ENCODE assay signal across 11 cellular contexts in genomic region chr7:42232275-42232674, GRCh38. TPM values are rescaled to one million over a fixed set of nuclear protein-coding genes. Genes with fewer than 3 reads are reported as not detected.
DNase-seq lines count a peak whose midpoint lies in the region; ATAC-seq, FAIRE-seq and TF ChIP-seq lines count a peak whose summit lies in the region.
"Had no signal": no experiment of that assay in that cellular context is flagged by ENCODE, and none has a peak within 500 bp of the region (broad histone marks: within the 10 kb centered on the region; RNA-seq: fewer than 3 reads in every experiment).

No MANE protein-coding gene starts in this region.

- H3K27me3 ChIP-seq in HUES6 (ENCODE audit: control insufficient read depth, insufficient read depth, low read length) = peaks cover 9% of the 10 kb centered on the region

- peaks cover 75% of the 10 kb centered on the region for H3K4me1 ChIP-seq in HUES6 (ENCODE audit: control insufficient read depth, insufficient read depth, low read length)

- peak overlapping the region; percentile 76 to 98 (median 91) for H3K27ac Mint-ChIP-seq in brain
- H3K27ac Mint-ChIP-seq in effector memory CD8-positive, alpha-beta T cell = no peak overlapping the region
- H3K27ac Mint-ChIP-seq: activated naive CD4-positive, alpha-beta T cell treated with anti-CD3 and anti-CD28 coated beads, Interleukin-2, amount 50 U/mL, for 24 hours had no signal

- H3K4me1 Mint-ChIP-seq in brain = peaks cover 84% of the 10 kb centered on the region
- H3K4me1 Mint-ChIP-seq in effector memory CD8-positive, alpha-beta T cell (ENCODE audit: low read depth in 2 of 2) = peaks cover 3 to 4% of the 10 kb centered on the region in 2 donors

- peaks cover 17% of the 10 kb centered on the region for H3K27me3 Mint-ChIP-seq in brain
- peaks cover 26 to 38% of the 10 kb centered on the region in 2 donors for H3K27me3 Mint-ChIP-seq in effector memory CD8-positive, alpha-beta T cell

- H3K4me3 Mint-ChIP-seq in brain = peak overlapping the region; percentile 93 to 100 (median 95)
- no peak overlapping the region for H3K4me3 Mint-ChIP-seq in effector memory CD8-positive, alpha-beta T cell
- H3K4me3 Mint-ChIP-seq: activated naive CD4-positive, alpha-beta T cell treated with anti-CD3 and anti-CD28 coated beads, Interleukin-2, amount 50 U/mL, for 24 hours had no signal

- DNase-seq in kidney glomerular epithelial cell (lab: John Stamatoyannopoulos, UW) (peak; percentile 28), urothelium cell line (ENCODE audit: low spot score) (peak; percentile 40), GF-D8 (lab: John Stamatoyannopoulos, UW) (no peak)
- no peak for DNase-seq in effector memory CD8-positive, alpha-beta T cell
- DNase-seq: left cardiac atrium, right lobe of liver had no signal

- no peak overlapping the region for H3K9ac ChIP-seq in HUES6 (ENCODE audit: low read length)

- no peak for ATAC-seq in effector memory CD8-positive, alpha-beta T cell (replicated peaks)
- no peak for ATAC-seq in HG03521 (IDR thresholded peaks at IDR 0.05; ENCODE audit: unreplicated experiment)
- ATAC-seq: left cardiac atrium, right lobe of liver, Right ventricle myocardium inferior had no signal

- H3K36me3 ChIP-seq in HUES6 (ENCODE audit: control insufficient read depth, insufficient read depth, low read length) = no peaks in the 10 kb centered on the region
- H3K36me3 ChIP-seq: right lobe of liver had no signal

- no peaks in the 10 kb centered on the region for H3K9me3 ChIP-seq in HUES6 (ENCODE audit: control insufficient read depth, insufficient read depth, low read depth, low read length)
- H3K9me3 ChIP-seq: right lobe of liver had no signal

- no peaks in the 10 kb centered on the region for H3K9me3 Mint-ChIP-seq in brain
- no peaks in the 10 kb centered on the region for H3K9me3 Mint-ChIP-seq in effector memory CD8-positive, alpha-beta T cell
- H3K9me3 Mint-ChIP-seq: activated naive CD4-positive, alpha-beta T cell treated with anti-CD3 and anti-CD28 coated beads, Interleukin-2, amount 50 U/mL, for 24 hours had no signal

- no peaks in the 10 kb centered on the region for H3K36me3 Mint-ChIP-seq in brain
- no peaks in the 10 kb centered on the region for H3K36me3 Mint-ChIP-seq in effector memory CD8-positive, alpha-beta T cell (ENCODE audit: insufficient read depth)
- H3K36me3 Mint-ChIP-seq: activated naive CD4-positive, alpha-beta T cell treated with anti-CD3 and anti-CD28 coated beads, Interleukin-2, amount 50 U/mL, for 24 hours had no signal

- 0 out of 2 replicates have a peak overlapping the region, but pooled peaks have one; percentile 13 for H3K4me3 ChIP-seq in HUES6 (ENCODE audit: low read depth, low read length)
- H3K4me3 ChIP-seq: right lobe of liver had no signal

- no peak for TF ChIP-seq CTCF in brain (conservative IDR thresholded peaks at IDR 0.05)

- no peak for FAIRE-seq in urothelium cell line (lab: Jason Lieb, UNC)

- no peak overlapping the region for H3K27ac ChIP-seq in HUES6 (ENCODE audit: low read depth, low read length)
- H3K27ac ChIP-seq: right lobe of liver had no signal

RNA-seq across cellular contexts. Expression of gene GLI3, which starts 4.7 kb away (rescaled TPM):
- 1.2 TPM for polyA plus RNA-seq in brain (ENCODE audit: insufficient read depth, low read depth, low replicate concordance)

Comparison
In these comparisons a context has a peak if more than half of its experiments do, and no peak if none do; other contexts are left out.
1. H3K27ac Mint-ChIP-seq: peak in brain (5 of 5); none in effector memory CD8-positive, alpha-beta T cell (0 of 2).
2. H3K4me3 Mint-ChIP-seq: peak in brain (5 of 5); none in effector memory CD8-positive, alpha-beta T cell (0 of 2).
3. DNase-seq: peak in kidney glomerular epithelial cell (single experiment) and urothelium cell line (single experiment); none in GF-D8 (single experiment) and effector memory CD8-positive, alpha-beta T cell (0 of 3).